Comparison of ENCODE assay signal across 8 cellular contexts in the genomic region with DNA sequence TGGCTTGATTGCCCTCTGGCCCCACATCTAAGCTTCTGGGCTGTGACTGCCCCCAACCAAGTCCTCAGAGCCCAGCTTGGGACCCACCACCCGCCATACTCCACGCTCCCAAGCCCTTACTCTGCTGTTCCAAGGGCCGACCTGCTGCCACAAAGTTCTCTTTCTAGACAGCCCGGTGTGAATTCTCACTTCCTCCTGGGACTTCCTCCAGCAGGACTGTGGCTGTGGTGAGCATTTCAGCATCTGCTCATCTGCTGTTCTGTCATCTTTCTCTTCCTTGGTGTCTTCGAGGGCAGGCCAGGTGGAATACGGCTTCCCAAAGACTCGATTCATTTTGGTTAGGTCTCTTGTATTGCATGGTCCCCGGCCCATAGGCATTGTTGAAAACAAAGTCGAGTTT. TPM values are rescaled to one million over a fixed set of nuclear protein-coding genes. Genes with fewer than 3 reads are reported as not detected.
A peak's percentile ranks its signal among the peaks of the same experiment; 100 is the strongest.
DNase-seq lines count a peak whose midpoint lies in the region; ATAC-seq, FAIRE-seq and TF ChIP-seq lines count a peak whose summit lies in the region.
"Not testable (repeated sequence)": the region's sequence is repeated elsewhere in the genome, so short reads cannot be mapped to it uniquely, and the experiment has no call there.

No MANE protein-coding gene starts in this region.

- H3K4me1 Mint-ChIP-seq in memory B cell = peaks cover 23% of the 10 kb centered on the region

- RAD21 ChIA-PET in GM12878 (lab: Charles Lee; ENCODE audit: unreplicated experiment) = not testable (repeated sequence)

- H3K4me3 ChIP-seq in GM12878 = not testable (repeated sequence)

- H4K20me1 ChIP-seq in GM12878 (ENCODE audit: control insufficient read depth, insufficient read depth) = not testable (repeated sequence)

- H3K79me2 ChIP-seq in GM12878 (ENCODE audit: control insufficient read depth, insufficient read depth, low read length) = peaks cover 54% of the 10 kb centered on the region

- TF ChIP-seq POLR2A in GM12891 (IDR thresholded peaks at IDR 0.05; ENCODE audit: low read depth, low read length); GM12878 (IDR thresholded peaks at IDR 0.05; ENCODE audit: low read depth, low read length): not testable (repeated sequence)

- in situ Hi-C loops in GM12878 (cut with MboI) = not testable (repeated sequence)

- not testable (repeated sequence) for TF ChIP-seq CTCF in GM12878 (IDR thresholded peaks at IDR 0.05 in 2 of 3, conservative IDR thresholded peaks at IDR 0.05 in 1 of 3; ENCODE audit: control insufficient read depth in 2 of 3, extremely low read depth in 1 of 3, insufficient read depth in 1 of 3, low read depth in 3 of 3, low read length in 3 of 3)

- intact Hi-C loops in GM12878 (cut with micrococcal nuclease; ENCODE audit: unreplicated experiment) = loop anchor here (10.0 kb wide), 1 partner anchor 151 kb away; a partner anchor contains a TSS

- not testable (repeated sequence) for H3K27me3 Mint-ChIP-seq in memory B cell

- not testable (repeated sequence) for H3K36me3 ChIP-seq in GM12878 (ENCODE audit: control insufficient read depth in 2 of 2, insufficient read depth in 2 of 2, low read length in 1 of 2)

- H3K27me3 ChIP-seq in GM12878 (replicated peaks in 1 of 2; ENCODE audit: control insufficient read depth in 2 of 2, insufficient read depth in 2 of 2, low read length in 1 of 2) = not testable (repeated sequence)

- not testable (repeated sequence) for H3K9me3 ChIP-seq in GM12878 (replicated peaks; ENCODE audit: control insufficient read depth, insufficient read depth, low read length)

- H2AFZ ChIP-seq in GM12878 (ENCODE audit: control insufficient read depth, low read depth, low read length) = not testable (repeated sequence)

- BruUV-seq in GM12878 (replicated peaks; lab: Mats Ljungman, UMichigan) = not testable (repeated sequence)

- H3K4me1 ChIP-seq in GM12878 (ENCODE audit: control insufficient read depth, insufficient read depth, low read length) = not testable (repeated sequence)

- TF ChIP-seq EP300 in GM12878 (IDR thresholded peaks at IDR 0.05; ENCODE audit: borderline replicate concordance in 1 of 2, control insufficient read depth in 1 of 2, low read depth in 2 of 2, low read length in 2 of 2) = not testable (repeated sequence)

- TF ChIP-seq RAD21 in GM12878 (IDR thresholded peaks at IDR 0.05; ENCODE audit: insufficient read depth, low read depth, low read length) = not testable (repeated sequence)

- not testable (repeated sequence) for H3K4me3 Mint-ChIP-seq in memory B cell

- H3K27ac Mint-ChIP-seq in memory B cell = not testable (repeated sequence)

- CTCF ChIA-PET in GM12878 (lab: Yijun Ruan, JAX) = not testable (repeated sequence)

- peak; percentile 31 for ATAC-seq in GM19351 (IDR thresholded peaks at IDR 0.05; ENCODE audit: unreplicated experiment)
- ATAC-seq in GM21529 (IDR thresholded peaks at IDR 0.05; ENCODE audit: unreplicated experiment) = peak; percentile 38
- ATAC-seq in HG02852 (IDR thresholded peaks at IDR 0.05; ENCODE audit: unreplicated experiment) = peak; percentile 28
- peak; percentile 23 for ATAC-seq in HG03432 (IDR thresholded peaks at IDR 0.05; ENCODE audit: unreplicated experiment)
- ATAC-seq in GM12878 = peak; percentile 63
- ATAC-seq in memory B cell (ENCODE audit: low read depth) = peak; percentile 64
- ATAC-seq in stimulated activated naive CD8-positive, alpha-beta T cell treated with anti-CD3 and anti-CD28 coated beads, Interleukin-15, Interleukin-2, amounts not matched to agents 100 U/mL and 50 U/mL, for 24 hours = peak; percentile 6

- H3K27ac ChIP-seq in GM12878 (ENCODE audit: control insufficient read depth, insufficient read depth) = not testable (repeated sequence)

- FAIRE-seq in GM12891 (lab: Jason Lieb, UNC) (peak; percentile 100), GM12878 (lab: Jason Lieb, UNC) (peak; percentile 96)

- not testable (repeated sequence) for H3K9ac ChIP-seq in GM12878 (ENCODE audit: control insufficient read depth, insufficient read depth, low read length)

- no CpG with 5 or more reads among the region's 9 CpGs for WGBS in GM12878 (ENCODE audit: insufficient coverage, insufficient replicate concordance, low lambda C conversion rate, missing lambda C conversion rate)

- H3K4me2 ChIP-seq in GM12878 (ENCODE audit: control insufficient read depth, insufficient read depth) = not testable (repeated sequence)

- H3K9me3 Mint-ChIP-seq in memory B cell = not testable (repeated sequence)

- DNase-seq in GM12891 (ENCODE audit: insufficient read length, low spot score); GM12878 (ENCODE audit: low read depth, low spot score); memory B cell (ENCODE audit: low spot score in 2 of 2); stimulated activated naive CD8-positive, alpha-beta T cell treated with anti-CD3 and anti-CD28 coated beads, Interleukin-15, Interleukin-2, amounts not matched to agents 100 U/mL and 50 U/mL, for 24 hours: not testable (repeated sequence)

- POLR2A ChIA-PET in GM12878 (lab: Charles Lee) = not testable (repeated sequence)

- not testable (repeated sequence) for H3K36me3 Mint-ChIP-seq in memory B cell

- SMC1A ChIA-PET in GM12878 (lab: Charles Lee; ENCODE audit: uncharacterized antibody, unreplicated experiment) = not testable (repeated sequence)

RNA-seq across cellular contexts. Expression of a gene that starts 3.8 kb away (rescaled TPM):
- polyA plus RNA-seq in GM12891 (2012; ENCODE audit: low read depth, missing spikeins) = 21.6 TPM
- total RNA-seq in GM12878 (2013; cell fraction: nucleolus; rRNA removed) = 17.9 and 27.0 TPM in 2 replicates
- total RNA-seq in GM12878 (2014; rRNA removed) (36.1 and 40.9 TPM in 2 replicates), GM12878 (2014; rRNA removed; fragmentation: Illumina TruSeq; extraction: Trizol) (24.1 and 24.2 TPM in 2 replicates), GM12878 (2021) (36.1 and 36.5 TPM in 2 replicates)
- 16.7 TPM for polyA plus RNA-seq in GM12878 (2011; ENCODE audit: low read depth)
- polyA plus RNA-seq in GM12878 (2011; rRNA removed) (42.4 and 50.2 TPM in 2 replicates), GM12878 (2014; fragmentation: Illumina TruSeq; extraction: Trizol) (18.1 and 24.7 TPM in 2 replicates), GM12878 (2014; fragmentation: Nextera tagmentation; extraction: Ambion mirVana) (1 to 10 TPM in 1 of 2 experiments, under 1 TPM in 1; 0.58 to 3.0 TPM), GM12878 (2014; rRNA removed) (56.4 and 57.9 TPM in 2 replicates), GM12878 (2016; fragmentation: Nextera tagmentation; extraction: Ambion mirVana) (10 to 100 TPM; 38.1 to 42.3 TPM)
- 62.7 and 95.3 TPM in 2 replicates for polyA plus RNA-seq in GM12878 (2011; cell fraction: cytosol; rRNA removed)
- polyA plus RNA-seq in GM12878 (2011; cell fraction: nucleus; rRNA removed) = 42.2 and 48.1 TPM in 2 replicates
- polyA plus RNA-seq in GM12878 (2012) = 23.3 and 35.2 TPM in 2 replicates
- polyA minus RNA-seq in GM12878 (2011; rRNA and poly(A)+ RNA removed) = 34.3 and 36.0 TPM in 2 replicates
- 13.5 and 17.0 TPM in 2 replicates for polyA minus RNA-seq in GM12878 (2011; cell fraction: cytosol; rRNA and poly(A)+ RNA removed)
- polyA minus RNA-seq in GM12878 (2011; cell fraction: nucleus; rRNA and poly(A)+ RNA removed) = 39.0 and 51.4 TPM in 2 replicates

RNA-seq across cellular contexts. Expression of a gene that starts 33.9 kb away (rescaled TPM):
- polyA plus RNA-seq in GM12891 (2012; ENCODE audit: low read depth, missing spikeins) = 1.0 TPM
- total RNA-seq in GM12878 (2013; cell fraction: nucleolus; rRNA removed) = 3.9 and 4.2 TPM in 2 replicates
- total RNA-seq in GM12878 (2014; rRNA removed) (0.71 and 1.4 TPM in 2 replicates), GM12878 (2014; rRNA removed; fragmentation: Illumina TruSeq; extraction: Trizol) (0.27 and 0.37 TPM in 2 replicates), GM12878 (2021) (0.97 and 1.8 TPM in 2 replicates)
- polyA plus RNA-seq in GM12878 (2011; ENCODE audit: low read depth) = 0.58 TPM
- polyA plus RNA-seq in GM12878 (2011; rRNA removed) (0.49 and 0.65 TPM in 2 replicates), GM12878 (2014; fragmentation: Illumina TruSeq; extraction: Trizol) (0.18 TPM in 1 of 2 replicates, not detected in the other), GM12878 (2014; fragmentation: Nextera tagmentation; extraction: Ambion mirVana) (not detected), GM12878 (2014; rRNA removed) (0.86 and 1.8 TPM in 2 replicates), GM12878 (2016; fragmentation: Nextera tagmentation; extraction: Ambion mirVana) (under 1 TPM; 0.21 to 0.36 TPM)
- polyA plus RNA-seq in GM12878 (2011; cell fraction: cytosol; rRNA removed) = 1.5 and 2.6 TPM in 2 replicates
- 4.2 and 4.3 TPM in 2 replicates for polyA plus RNA-seq in GM12878 (2011; cell fraction: nucleus; rRNA removed)
- polyA plus RNA-seq in GM12878 (2012) = 0.90 and 1.6 TPM in 2 replicates
- 0.37 and 1.6 TPM in 2 replicates for polyA minus RNA-seq in GM12878 (2011; rRNA and poly(A)+ RNA removed)
- polyA minus RNA-seq in GM12878 (2011; cell fraction: cytosol; rRNA and poly(A)+ RNA removed) = 0.83 and 1.5 TPM in 2 replicates
- polyA minus RNA-seq in GM12878 (2011; cell fraction: nucleus; rRNA and poly(A)+ RNA removed) = 0.60 and 1.1 TPM in 2 replicates

Comparison
In these comparisons a context has a peak if more than half of its experiments do, and no peak if none do; other contexts are left out.
1. ATAC-seq: peak in every context shown above with its lines; median percentile 64 in memory B cell; 63 in GM12878; 38 in GM21529; 31 in GM19351; 28 in HG02852; 23 in HG03432; 6 in stimulated activated naive CD8-positive, alpha-beta T cell treated with anti-CD3 and anti-CD28 coated beads, Interleukin-15, Interleukin-2, amounts not matched to agents 100 U/mL and 50 U/mL, for 24 hours.